Comparison of ENCODE assay signal across 2 cellular contexts in the genomic region with DNA sequence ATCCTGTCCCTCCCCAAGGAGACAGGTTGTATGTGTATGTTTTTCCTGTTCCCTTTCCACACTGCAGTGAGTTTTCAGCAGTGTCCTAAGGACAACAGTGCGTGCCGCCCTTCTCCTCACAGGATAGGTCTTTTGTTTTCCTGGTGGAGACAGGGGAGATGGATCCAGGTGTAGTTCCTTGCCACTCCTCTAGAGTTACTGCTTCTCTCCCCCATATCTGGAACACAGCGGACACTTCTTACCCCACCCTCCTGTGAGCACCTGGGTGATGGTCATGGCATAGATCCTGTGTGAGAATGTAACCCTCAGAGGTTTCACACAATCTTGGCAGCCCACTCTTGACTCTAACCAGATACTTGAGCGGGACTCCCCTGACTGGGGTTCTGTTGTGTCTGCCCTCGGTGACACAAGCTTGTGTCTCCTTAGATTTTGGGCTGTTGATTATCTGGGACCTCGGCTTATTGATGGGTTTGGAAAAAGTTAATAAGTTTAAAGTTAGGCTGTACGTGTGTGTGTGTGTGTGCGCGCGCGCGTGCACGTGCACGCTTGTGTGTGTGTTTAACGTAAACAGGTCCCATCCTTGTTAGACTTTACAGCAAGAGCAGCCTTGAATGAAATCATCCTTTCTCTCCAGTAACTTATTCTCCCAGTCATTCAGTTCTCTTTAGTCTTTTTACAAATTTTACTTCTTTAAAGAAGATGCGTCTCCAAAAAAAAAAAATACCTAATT.
TF ChIP-seq lines count a peak whose summit lies in the region.

No MANE protein-coding gene starts in this region.

TF ChIP-seq in GM23338, 12 proteins besides CTCF, POLR2A, EP300 and RAD21 (continued from another document):
- TF ChIP-seq, protein P1, sequence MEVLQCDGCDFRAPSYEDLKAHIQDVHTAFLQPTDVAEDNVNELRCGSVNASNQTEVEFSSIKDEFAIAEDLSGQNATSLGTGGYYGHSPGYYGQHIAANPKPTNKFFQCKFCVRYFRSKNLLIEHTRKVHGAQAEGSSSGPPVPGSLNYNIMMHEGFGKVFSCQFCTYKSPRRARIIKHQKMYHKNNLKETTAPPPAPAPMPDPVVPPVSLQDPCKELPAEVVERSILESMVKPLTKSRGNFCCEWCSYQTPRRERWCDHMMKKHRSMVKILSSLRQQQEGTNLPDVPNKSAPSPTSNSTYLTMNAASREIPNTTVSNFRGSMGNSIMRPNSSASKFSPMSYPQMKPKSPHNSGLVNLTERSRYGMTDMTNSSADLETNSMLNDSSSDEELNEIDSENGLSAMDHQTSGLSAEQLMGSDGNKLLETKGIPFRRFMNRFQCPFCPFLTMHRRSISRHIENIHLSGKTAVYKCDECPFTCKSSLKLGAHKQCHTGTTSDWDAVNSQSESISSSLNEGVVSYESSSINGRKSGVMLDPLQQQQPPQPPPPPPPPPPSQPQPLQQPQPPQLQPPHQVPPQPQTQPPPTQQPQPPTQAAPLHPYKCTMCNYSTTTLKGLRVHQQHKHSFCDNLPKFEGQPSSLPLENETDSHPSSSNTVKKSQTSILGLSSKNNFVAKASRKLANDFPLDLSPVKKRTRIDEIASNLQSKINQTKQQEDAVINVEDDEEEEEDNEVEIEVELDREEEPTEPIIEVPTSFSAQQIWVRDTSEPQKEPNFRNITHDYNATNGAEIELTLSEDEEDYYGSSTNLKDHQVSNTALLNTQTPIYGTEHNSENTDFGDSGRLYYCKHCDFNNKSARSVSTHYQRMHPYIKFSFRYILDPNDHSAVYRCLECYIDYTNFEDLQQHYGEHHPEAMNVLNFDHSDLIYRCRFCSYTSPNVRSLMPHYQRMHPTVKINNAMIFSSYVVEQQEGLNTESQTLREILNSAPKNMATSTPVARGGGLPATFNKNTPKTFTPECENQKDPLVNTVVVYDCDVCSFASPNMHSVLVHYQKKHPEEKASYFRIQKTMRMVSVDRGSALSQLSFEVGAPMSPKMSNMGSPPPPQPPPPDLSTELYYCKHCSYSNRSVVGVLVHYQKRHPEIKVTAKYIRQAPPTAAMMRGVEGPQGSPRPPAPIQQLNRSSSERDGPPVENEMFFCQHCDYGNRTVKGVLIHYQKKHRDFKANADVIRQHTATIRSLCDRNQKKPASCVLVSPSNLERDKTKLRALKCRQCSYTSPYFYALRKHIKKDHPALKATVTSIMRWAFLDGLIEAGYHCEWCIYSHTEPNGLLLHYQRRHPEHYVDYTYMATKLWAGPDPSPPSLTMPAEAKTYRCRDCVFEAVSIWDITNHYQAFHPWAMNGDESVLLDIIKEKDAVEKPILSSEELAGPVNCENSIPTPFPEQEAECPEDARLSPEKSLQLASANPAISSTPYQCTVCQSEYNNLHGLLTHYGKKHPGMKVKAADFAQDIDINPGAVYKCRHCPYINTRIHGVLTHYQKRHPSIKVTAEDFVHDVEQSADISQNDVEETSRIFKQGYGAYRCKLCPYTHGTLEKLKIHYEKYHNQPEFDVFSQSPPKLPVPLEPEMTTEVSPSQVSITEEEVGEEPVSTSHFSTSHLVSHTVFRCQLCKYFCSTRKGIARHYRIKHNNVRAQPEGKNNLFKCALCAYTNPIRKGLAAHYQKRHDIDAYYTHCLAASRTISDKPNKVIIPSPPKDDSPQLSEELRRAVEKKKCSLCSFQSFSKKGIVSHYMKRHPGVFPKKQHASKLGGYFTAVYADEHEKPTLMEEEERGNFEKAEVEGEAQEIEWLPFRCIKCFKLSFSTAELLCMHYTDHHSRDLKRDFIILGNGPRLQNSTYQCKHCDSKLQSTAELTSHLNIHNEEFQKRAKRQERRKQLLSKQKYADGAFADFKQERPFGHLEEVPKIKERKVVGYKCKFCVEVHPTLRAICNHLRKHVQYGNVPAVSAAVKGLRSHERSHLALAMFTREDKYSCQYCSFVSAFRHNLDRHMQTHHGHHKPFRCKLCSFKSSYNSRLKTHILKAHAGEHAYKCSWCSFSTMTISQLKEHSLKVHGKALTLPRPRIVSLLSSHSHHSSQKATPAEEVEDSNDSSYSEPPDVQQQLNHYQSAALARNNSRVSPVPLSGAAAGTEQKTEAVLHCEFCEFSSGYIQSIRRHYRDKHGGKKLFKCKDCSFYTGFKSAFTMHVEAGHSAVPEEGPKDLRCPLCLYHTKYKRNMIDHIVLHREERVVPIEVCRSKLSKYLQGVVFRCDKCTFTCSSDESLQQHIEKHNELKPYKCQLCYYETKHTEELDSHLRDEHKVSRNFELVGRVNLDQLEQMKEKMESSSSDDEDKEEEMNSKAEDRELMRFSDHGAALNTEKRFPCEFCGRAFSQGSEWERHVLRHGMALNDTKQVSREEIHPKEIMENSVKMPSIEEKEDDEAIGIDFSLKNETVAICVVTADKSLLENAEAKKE (CRISPR knock-in tag; IDR thresholded peaks at IDR 0.05): no peak

TF ChIP-seq in WTC11, 78 proteins besides CTCF, POLR2A, EP300 and RAD21 (continued from another document):
- TF ChIP-seq SP1 (CRISPR knock-in tag; conservative IDR thresholded peaks at IDR 0.05) (no peak), RELA (CRISPR knock-in tag; IDR thresholded peaks at IDR 0.05; ENCODE audit: borderline replicate concordance) (no peak), TCF7 (CRISPR knock-in tag; IDR thresholded peaks at IDR 0.05; ENCODE audit: low read depth) (no peak), ZNF423 (CRISPR knock-in tag; IDR thresholded peaks at IDR 0.05) (no peak), E2F4 (CRISPR knock-in tag; IDR thresholded peaks at IDR 0.05; ENCODE audit: borderline replicate concordance, low read depth) (no peak), MXD4 (CRISPR knock-in tag; IDR thresholded peaks at IDR 0.05; ENCODE audit: borderline replicate concordance) (no peak), NFE2L1 (CRISPR knock-in tag; IDR thresholded peaks at IDR 0.05) (no peak), EMX1 (CRISPR knock-in tag; IDR thresholded peaks at IDR 0.05) (no peak), JUN (CRISPR knock-in tag; IDR thresholded peaks at IDR 0.05) (no peak), GABPB1 (CRISPR knock-in tag; IDR thresholded peaks at IDR 0.05) (no peak), ZNF416 (CRISPR knock-in tag; IDR thresholded peaks at IDR 0.05) (no peak), FOXP4 (CRISPR knock-in tag; IDR thresholded peaks at IDR 0.05) (no peak), CDX4 (CRISPR knock-in tag; IDR thresholded peaks at IDR 0.05; ENCODE audit: borderline replicate concordance) (no peak), NR3C1 (CRISPR knock-in tag; conservative IDR thresholded peaks at IDR 0.05; ENCODE audit: low read depth) (no peak)
- TF ChIP-seq, protein P2, sequence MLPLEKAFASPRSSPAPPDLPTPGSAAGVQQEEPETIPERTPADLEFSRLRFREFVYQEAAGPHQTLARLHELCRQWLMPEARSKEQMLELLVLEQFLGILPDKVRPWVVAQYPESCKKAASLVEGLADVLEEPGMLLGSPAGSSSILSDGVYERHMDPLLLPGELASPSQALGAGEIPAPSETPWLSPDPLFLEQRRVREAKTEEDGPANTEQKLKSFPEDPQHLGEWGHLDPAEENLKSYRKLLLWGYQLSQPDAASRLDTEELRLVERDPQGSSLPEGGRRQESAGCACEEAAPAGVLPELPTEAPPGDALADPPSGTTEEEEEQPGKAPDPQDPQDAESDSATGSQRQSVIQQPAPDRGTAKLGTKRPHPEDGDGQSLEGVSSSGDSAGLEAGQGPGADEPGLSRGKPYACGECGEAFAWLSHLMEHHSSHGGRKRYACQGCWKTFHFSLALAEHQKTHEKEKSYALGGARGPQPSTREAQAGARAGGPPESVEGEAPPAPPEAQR (CRISPR knock-in tag; IDR thresholded peaks at IDR 0.05): no peak
